Comparison of ENCODE assay signal across 10 cellular contexts in the genomic region with DNA sequence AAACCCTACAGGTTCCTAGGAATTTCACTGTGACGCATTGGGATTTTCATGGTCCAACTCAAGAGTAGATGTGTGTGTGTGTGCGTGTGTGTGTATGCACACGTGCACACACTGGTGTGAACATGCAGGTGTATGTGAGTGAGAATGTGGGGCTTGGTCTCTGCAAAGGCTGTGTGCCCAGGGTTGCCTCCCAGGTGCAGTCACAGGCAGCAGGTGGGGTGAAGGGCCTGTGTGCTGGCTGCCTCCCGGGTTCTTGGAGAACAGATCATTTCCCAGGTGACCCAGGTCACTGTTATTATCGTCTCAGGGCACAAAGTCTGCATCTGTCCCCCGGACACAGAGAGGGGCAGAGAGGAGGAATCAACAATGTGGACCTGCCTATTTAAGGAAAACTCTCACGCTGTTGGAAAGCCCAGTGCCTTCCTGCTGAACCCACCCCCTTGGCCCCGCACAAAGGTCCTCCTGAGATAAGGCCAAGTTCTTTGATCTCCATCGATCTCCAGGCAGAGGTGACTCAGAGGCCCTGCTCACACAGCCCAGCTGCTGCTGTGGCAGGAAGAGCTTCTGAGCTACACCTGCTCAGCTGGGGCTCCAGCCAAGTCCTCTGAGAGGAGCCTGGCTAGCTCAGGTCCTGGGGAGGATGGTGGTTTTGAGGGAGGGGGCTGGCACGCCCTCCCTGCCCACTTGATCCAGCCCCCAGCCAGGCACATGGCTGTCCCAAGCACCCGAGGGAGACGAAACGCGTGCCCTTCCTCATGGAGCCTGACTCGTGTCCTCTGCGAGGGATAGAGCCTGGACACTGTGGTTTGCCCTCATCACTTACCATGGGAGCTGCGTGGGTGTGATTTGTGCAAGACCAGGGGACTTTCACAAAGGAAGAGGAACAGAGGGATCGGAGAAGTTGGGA.
A peak's percentile ranks its signal among the peaks of the same experiment; 100 is the strongest.
DNase-seq lines count a peak whose midpoint lies in the region; ATAC-seq, FAIRE-seq and TF ChIP-seq lines count a peak whose summit lies in the region.
"Had no signal": no experiment of that assay in that cellular context is flagged by ENCODE, and none has a peak within 500 bp of the region (broad histone marks: within the 10 kb centered on the region; RNA-seq: fewer than 3 reads in every experiment).

No MANE protein-coding gene starts in this region.

- no peak for TF ChIP-seq CTCF in mucosa of descending colon (IDR thresholded peaks at IDR 0.05)

- ATAC-seq in mucosa of descending colon: peak; percentile 70

- TF ChIP-seq POLR2A in H54 (IDR thresholded peaks at IDR 0.05; ENCODE audit: low read depth, low read length): no peak

- no peaks in the 10 kb centered on the region for H3K36me3 ChIP-seq in mucosa of descending colon (ENCODE audit: low read depth)
- H3K36me3 ChIP-seq: SJSA1 had no signal

- no peak for FAIRE-seq in H54 (lab: Jason Lieb, UNC)

- H3K9me3 ChIP-seq in mucosa of descending colon: no peaks in the 10 kb centered on the region
- H3K9me3 ChIP-seq: SJSA1 had no signal

- peaks cover 11% of the 10 kb centered on the region for H3K4me1 ChIP-seq in mucosa of descending colon (ENCODE audit: low read depth)

- H3K4me3 ChIP-seq in mucosa of descending colon: no peak overlapping the region
- H3K4me3 ChIP-seq: SJSA1 had no signal

- DNase-seq in COR-L47 (lab: John Stamatoyannopoulos, UW) (peak; percentile 32), HuH-7 (ENCODE audit: low spot score) (peak; percentile 93), SW480 (ENCODE audit: low spot score) (peak; percentile 97), mucosa of descending colon (peak; percentile 49 to 75 (median 53)), NCI-H774 (lab: John Stamatoyannopoulos, UW) (no peak), H54 (ENCODE audit: insufficient read length, low spot score) (no peak), T-helper 9 cell (no peak)
- DNase-seq in activated naive CD4-positive, alpha-beta T cell treated with Interleukin-2 at 50 U/mL for 16 hours: no peak
- DNase-seq: GOT3 had no signal

- intact Hi-C loops in mucosa of descending colon (cut with DNase I, micrococcal nuclease): no loop called here

Comparison
In these comparisons a context has a peak if more than half of its experiments do, and no peak if none do; other contexts are left out.
1. DNase-seq: peak in COR-L47 (single experiment), HuH-7 (single experiment), SW480 (single experiment) and mucosa of descending colon (3 of 3); none in NCI-H774 (single experiment), H54 (single experiment), T-helper 9 cell (single experiment) and activated naive CD4-positive, alpha-beta T cell treated with Interleukin-2 at 50 U/mL for 16 hours (single experiment).